In the genomic region with DNA sequence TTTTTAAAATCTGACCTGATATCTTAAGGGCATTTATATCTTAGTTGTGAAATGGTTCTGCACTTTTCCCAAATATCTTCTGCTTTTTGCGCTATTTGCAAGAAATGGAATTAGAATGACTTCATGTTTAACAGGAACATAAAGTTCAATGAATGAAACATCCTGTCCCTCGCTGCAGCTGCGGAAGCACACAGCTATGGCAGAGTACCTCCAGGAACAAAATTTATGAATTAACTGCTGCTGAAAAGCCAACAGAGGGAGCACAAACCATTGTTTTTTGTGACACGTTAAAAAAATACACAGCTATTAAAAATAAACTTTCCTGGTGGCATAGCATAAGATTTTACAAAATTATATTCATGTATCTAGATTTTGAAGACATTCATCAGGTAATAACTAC, we compare ENCODE assay signal across 10 cellular contexts.
DNase-seq lines count a peak whose midpoint lies in the region; ATAC-seq and TF ChIP-seq lines count a peak whose summit lies in the region.
"Had no signal": no experiment of that assay in that cellular context is flagged by ENCODE, and none has a peak within 500 bp of the region (broad histone marks: within the 10 kb centered on the region; RNA-seq: fewer than 3 reads in every experiment).

No MANE protein-coding gene starts in this region.

- H2AFZ ChIP-seq in PC-3 (ENCODE audit: low read length): no peak overlapping the region
- H2AFZ ChIP-seq in osteoblast (ENCODE audit: low read length): no peak overlapping the region

- peaks cover 8% of the 10 kb centered on the region for H3K36me3 Mint-ChIP-seq in activated naive CD8-positive, alpha-beta T cell treated with anti-CD3 and anti-CD28 coated beads, Interleukin-2, amount 50 U/mL, for 24 hours (ENCODE audit: low read depth)

- no peaks in the 10 kb centered on the region; the same call in 1 of the 2 replicates for H3K9me3 ChIP-seq in PC-3 (ENCODE audit: low read length)
- H3K9me3 ChIP-seq in osteoblast (ENCODE audit: low read depth, low read length): peaks cover 8% of the 10 kb centered on the region

- H3K9me2 ChIP-seq in PC-3 (replicated peaks; ENCODE audit: low read length): no peaks in the 10 kb centered on the region

- POLR2A ChIA-PET in PC-3 (lab: Charles Lee; ENCODE audit: unreplicated experiment): interaction anchor here (0.7 kb wide), 1 partner anchor 31 kb away, joined by 7 read pairs; no protein-coding TSS in a partner anchor

- H3K27ac Mint-ChIP-seq in activated naive CD8-positive, alpha-beta T cell treated with anti-CD3 and anti-CD28 coated beads, Interleukin-2, amount 50 U/mL, for 24 hours: no peak overlapping the region

- H3K79me2 ChIP-seq in PC-3 (ENCODE audit: low read length) (no peaks in the 10 kb centered on the region), osteoblast (ENCODE audit: insufficient read depth, low read length) (no peaks in the 10 kb centered on the region)

- no peaks in the 10 kb centered on the region for H3F3A ChIP-seq in PC-3 (ENCODE audit: low read length, unreplicated experiment)

- peak; percentile 88 for ATAC-seq in PC-3
- no peak for ATAC-seq in activated naive CD8-positive, alpha-beta T cell treated with anti-CD3 and anti-CD28 coated beads, Interleukin-2, amount 50 U/mL, for 24 hours

- 0 out of 2 replicates have a peak, but pooled peaks cover 4% of the 10 kb centered on the region for H3K36me3 ChIP-seq in PC-3 (ENCODE audit: low read depth, low read length)
- H3K36me3 ChIP-seq in osteoblast (ENCODE audit: insufficient read depth, low read length): no peaks in the 10 kb centered on the region

- H3K9ac ChIP-seq in PC-3 (ENCODE audit: low read length): no peak overlapping the region

- no peak overlapping the region for H3K4me3 ChIP-seq in PC-3 (ENCODE audit: low read length)
- no peak overlapping the region for H3K4me3 ChIP-seq in fibroblast of pulmonary artery (replicated peaks; ENCODE audit: low read depth, low read length)
- no peak overlapping the region for H3K4me3 ChIP-seq in osteoblast (ENCODE audit: insufficient read depth, low read length)

- no TSS peak for BruUV-seq in PC-3 (replicated peaks; lab: Mats Ljungman, UMichigan)

- no peak overlapping the region for H3K27ac ChIP-seq in PC-3 (ENCODE audit: low read length)
- H3K27ac ChIP-seq in osteoblast (ENCODE audit: low read depth, low read length): no peak overlapping the region

- no peaks in the 10 kb centered on the region for H3K27me3 ChIP-seq in PC-3 (ENCODE audit: low read length)
- H3K27me3 ChIP-seq in osteoblast (ENCODE audit: insufficient read depth, low read length): no peaks in the 10 kb centered on the region

- intact Hi-C loops in PC-3 (cut with micrococcal nuclease): loop anchor here (1.0 to 5.0 kb wide), 4 partner anchors 88 to 868 kb away; no protein-coding TSS in a partner anchor

- peaks cover 20% of the 10 kb centered on the region for H3K9me3 Mint-ChIP-seq in activated naive CD8-positive, alpha-beta T cell treated with anti-CD3 and anti-CD28 coated beads, Interleukin-2, amount 50 U/mL, for 24 hours

- peak; percentile 19 for DNase-seq in COLO829 (ENCODE audit: low spot score)
- DNase-seq in PC-3: peak; percentile 55
- DNase-seq in fibroblast of pulmonary artery (ENCODE audit: low read depth): peak; percentile 73
- no peak for DNase-seq in osteoblast (ENCODE audit: insufficient read length, low spot score, missing footprints)
- no peak for DNase-seq in activated naive CD8-positive, alpha-beta T cell treated with anti-CD3 and anti-CD28 coated beads, Interleukin-2, amount 50 U/mL, for 24 hours
- no peak for DNase-seq in activated CD8-positive, alpha-beta memory T cell treated with anti-CD3 and anti-CD28 coated beads for 24 hours
- no peak for DNase-seq in NCI-H2029 treated with DMSO at 0.1 percent for 48 hours (lab: John Stamatoyannopoulos, UW)
- DNase-seq in stimulated activated CD4-positive, alpha-beta T cell treated with anti-CD3 and anti-CD28 coated beads, Interleukin-2, amount 100 ng/mL, for 24 hours: no peak
- DNase-seq: activated gamma-delta T cell, islet precursor cell had no signal

- peaks cover 10% of the 10 kb centered on the region for H3K27me3 Mint-ChIP-seq in activated naive CD8-positive, alpha-beta T cell treated with anti-CD3 and anti-CD28 coated beads, Interleukin-2, amount 50 U/mL, for 24 hours

- no peaks in the 10 kb centered on the region for H3K4me1 Mint-ChIP-seq in activated naive CD8-positive, alpha-beta T cell treated with anti-CD3 and anti-CD28 coated beads, Interleukin-2, amount 50 U/mL, for 24 hours

- H3K4me1 ChIP-seq in PC-3 (ENCODE audit: insufficient read depth, low read length): no peaks in the 10 kb centered on the region
- H3K4me1 ChIP-seq in osteoblast (ENCODE audit: insufficient read depth, low read length): peaks cover 9% of the 10 kb centered on the region

- TF ChIP-seq CTCF in PC-3 (conservative IDR thresholded peaks at IDR 0.05; ENCODE audit: low read depth, low read length) (peak; percentile 75), fibroblast of pulmonary artery (IDR thresholded peaks at IDR 0.05; ENCODE audit: low read length, missing control alignments) (peak; percentile 61), osteoblast (IDR thresholded peaks at IDR 0.05; ENCODE audit: extremely low read depth, low read depth, low read length) (peak; percentile 63)

- no peak overlapping the region for H3K4me3 Mint-ChIP-seq in activated naive CD8-positive, alpha-beta T cell treated with anti-CD3 and anti-CD28 coated beads, Interleukin-2, amount 50 U/mL, for 24 hours

- H3K4me2 ChIP-seq in PC-3 (ENCODE audit: low read length) (no peak overlapping the region), osteoblast (ENCODE audit: insufficient read depth, low read length) (no peak overlapping the region)

- CTCF ChIA-PET in PC-3 (lab: Charles Lee): interaction anchor here (0.6 to 1.3 kb wide), 7 partner anchors 37 to 1013 kb away, joined by 3 to 8 read pairs (median 4); no protein-coding TSS in a partner anchor

- H4K20me1 ChIP-seq in PC-3 (ENCODE audit: low read length): no peaks in the 10 kb centered on the region
- no peaks in the 10 kb centered on the region for H4K20me1 ChIP-seq in osteoblast (ENCODE audit: insufficient read depth, low read length)

Comparison
In these comparisons a context has a peak if more than half of its experiments do, and no peak if none do; other contexts are left out.
1. DNase-seq: peak in COLO829 (single experiment), PC-3 (single experiment) and fibroblast of pulmonary artery (single experiment); none in osteoblast (single experiment), activated naive CD8-positive, alpha-beta T cell treated with anti-CD3 and anti-CD28 coated beads, Interleukin-2, amount 50 U/mL, for 24 hours (single experiment), activated CD8-positive, alpha-beta memory T cell treated with anti-CD3 and anti-CD28 coated beads for 24 hours (single experiment), NCI-H2029 treated with DMSO at 0.1 percent for 48 hours (single experiment) and stimulated activated CD4-positive, alpha-beta T cell treated with anti-CD3 and anti-CD28 coated beads, Interleukin-2, amount 100 ng/mL, for 24 hours (0 of 2).
2. Peak in every context shown above with its lines, with median percentiles within 50 percentile points of each other: CTCF ChIP-seq.